ENCODE assay signal across 8 cellular contexts in genomic region chr21:28745131-28746055, GRCh38.
DNase-seq lines count a peak whose midpoint lies in the region; ATAC-seq and FAIRE-seq lines count a peak whose summit lies in the region.

No MANE protein-coding gene starts in this region.

- H3K36me3 ChIP-seq in iPS-15b (ENCODE audit: control insufficient read depth, insufficient read depth, low read length): no peaks in the 10 kb centered on the region
- H3K36me3 ChIP-seq in skeletal muscle satellite cell (ENCODE audit: insufficient read depth, low read length): no peaks in the 10 kb centered on the region

- H3K9me3 ChIP-seq in iPS-15b (ENCODE audit: control insufficient read depth, insufficient read depth, low read length) (no peaks in the 10 kb centered on the region), skeletal muscle satellite cell (replicated peaks; ENCODE audit: low read length) (no peaks in the 10 kb centered on the region)

- H3K4me1 ChIP-seq in iPS-15b (ENCODE audit: control insufficient read depth, insufficient read depth, low read length) (no peaks in the 10 kb centered on the region), skeletal muscle satellite cell (ENCODE audit: control insufficient read depth, insufficient read depth, low read length) (peaks cover 13% of the 10 kb centered on the region)

- ATAC-seq in GM18508 (IDR thresholded peaks at IDR 0.05; ENCODE audit: insufficient read depth, unreplicated experiment) (peak; percentile 83), HG03045 (IDR thresholded peaks at IDR 0.05; ENCODE audit: unreplicated experiment) (peak; percentile 89)

- peak; percentile 92 for FAIRE-seq in TTC549 (lab: Jason Lieb, UNC)

- peak; percentile 80 for DNase-seq in A172 (ENCODE audit: low spot score)
- peak; percentile 56 to 68 for DNase-seq in NCI-H2081 (lab: John Stamatoyannopoulos, UW)
- peak; percentile 59 for DNase-seq in brain pericyte (ENCODE audit: low read depth, low spot score)

- peak overlapping the region; percentile 82 for H3K4me2 ChIP-seq in skeletal muscle satellite cell (ENCODE audit: low read length)

- H3K27me3 ChIP-seq in iPS-15b (ENCODE audit: control insufficient read depth, insufficient read depth, low read length): no peaks in the 10 kb centered on the region
- no peaks in the 10 kb centered on the region for H3K27me3 ChIP-seq in skeletal muscle satellite cell (ENCODE audit: control insufficient read depth, insufficient read depth, low read length)

- H3K4me3 ChIP-seq in iPS-15b (ENCODE audit: low read depth, low read length) (peak overlapping the region; percentile 41), skeletal muscle satellite cell (ENCODE audit: low read length) (peak overlapping the region; percentile 66)

- H3K9ac ChIP-seq in iPS-15b (ENCODE audit: low read depth, low read length) (no peak overlapping the region), skeletal muscle satellite cell (ENCODE audit: low read depth, low read length) (peak overlapping the region; percentile 78)

Comparison
In these comparisons a context has a peak if more than half of its experiments do, and no peak if none do; other contexts are left out.
1. Peak in every context shown above with its lines: DNase-seq, ATAC-seq and H3K4me3 ChIP-seq.